8 cellular contexts compared by ENCODE assay signal in the genomic region with DNA sequence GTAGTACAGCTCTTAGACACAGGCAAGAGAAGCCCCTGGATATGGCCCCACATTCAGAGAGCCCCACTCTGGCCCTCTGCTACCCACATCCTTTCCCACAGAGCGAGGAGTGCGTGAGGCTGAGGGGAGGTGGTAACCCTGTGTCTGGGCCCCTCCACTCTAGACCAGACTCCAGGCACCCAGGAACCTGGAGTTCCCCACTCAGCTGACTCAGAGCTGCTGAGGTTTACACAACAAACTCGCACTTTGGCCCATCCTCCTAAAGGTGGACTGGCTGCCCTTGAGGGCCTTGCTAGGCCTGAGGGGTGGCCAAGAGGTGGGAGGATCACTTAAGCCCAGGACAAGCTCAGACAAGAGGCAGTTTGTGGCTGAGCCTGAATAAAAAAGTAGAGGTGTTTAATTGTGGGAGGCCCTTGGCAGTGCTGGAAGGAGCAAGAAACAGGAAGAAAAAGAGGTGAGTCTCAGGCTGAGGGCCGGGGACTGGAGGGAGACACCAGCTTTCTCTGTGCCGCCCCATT. TPM values are rescaled to one million over a fixed set of nuclear protein-coding genes. Genes with fewer than 3 reads are reported as not detected.
DNase-seq lines count a peak whose midpoint lies in the region; ATAC-seq, FAIRE-seq and TF ChIP-seq lines count a peak whose summit lies in the region.

No MANE protein-coding gene starts in this region.

- H3K27ac ChIP-seq in A549: peak overlapping the region; percentile 48 to 79
- peak overlapping the region; percentile 77 for H3K27ac ChIP-seq in neutrophil
- no peak overlapping the region for H3K27ac ChIP-seq in GM23338 (ENCODE audit: low read depth)
- H3K27ac ChIP-seq in SJCRH30: no peak overlapping the region

- no peak for FAIRE-seq in A549 (lab: Jason Lieb, UNC)

- H2AFZ ChIP-seq in GM23338: no peak overlapping the region

- H3K36me3 ChIP-seq in neutrophil (peaks cover 31% of the 10 kb centered on the region), GM23338 (ENCODE audit: insufficient read depth) (no peaks in the 10 kb centered on the region), SJCRH30 (no peaks in the 10 kb centered on the region)

- ATAC-seq in A549: peak; percentile 91 to 92
- peak; percentile 80 for ATAC-seq in GM19043 (IDR thresholded peaks at IDR 0.05; ENCODE audit: low read depth, unreplicated experiment)
- peak; percentile 75 for ATAC-seq in HG03280 (IDR thresholded peaks at IDR 0.05; ENCODE audit: unreplicated experiment)
- no peak; the same call in 2 of the 3 replicates for ATAC-seq in GM23338

- H3K9me3 ChIP-seq in A549 (no peaks in the 10 kb centered on the region), neutrophil (no peaks in the 10 kb centered on the region), SJCRH30 (replicated peaks) (no peaks in the 10 kb centered on the region)

- peak overlapping the region; percentile 96 for H3K27ac Mint-ChIP-seq in activated T-helper 1 cell treated with anti-CD3 and anti-CD28 coated beads, Interleukin-12 subunit alpha, Interleukin-12 subunit beta, Interleukin-2, Interleukin-4 antibody, amounts not matched to agents 30 ng/mL and 10 ng/mL and 1 ng/mL, durations not matched to agents 14 hours and 24 hours and 36 hours
- no peak overlapping the region for H3K27ac Mint-ChIP-seq in GM23338

- H3K9me2 ChIP-seq in GM23338 (ENCODE audit: insufficient read depth): no peaks in the 10 kb centered on the region

- no peak for TF ChIP-seq RAD21 in A549 (conservative IDR thresholded peaks at IDR 0.05 in 1 of 2, IDR thresholded peaks at IDR 0.05 in 1 of 2)

- TF ChIP-seq CTCF in A549 (IDR thresholded peaks at IDR 0.05) (no peak), neutrophil (IDR thresholded peaks at IDR 0.05) (no peak), GM23338 (conservative IDR thresholded peaks at IDR 0.05; ENCODE audit: low read depth in 2 of 2) (no peak)

- peaks cover 33% of the 10 kb centered on the region for H3K36me3 Mint-ChIP-seq in activated T-helper 1 cell treated with anti-CD3 and anti-CD28 coated beads, Interleukin-12 subunit alpha, Interleukin-12 subunit beta, Interleukin-2, Interleukin-4 antibody, amounts not matched to agents 30 ng/mL and 10 ng/mL and 1 ng/mL, durations not matched to agents 14 hours and 24 hours and 36 hours (ENCODE audit: low read depth)
- no peaks in the 10 kb centered on the region; the same call in 2 of the 3 replicates for H3K36me3 Mint-ChIP-seq in GM23338 (ENCODE audit: low read depth)

- peak; percentile 59 to 66 for DNase-seq in A549 (ENCODE audit: low read depth in 1 of 2, low spot score in 1 of 2)
- peak; percentile 63 for DNase-seq in activated T-helper 1 cell treated with anti-CD3 and anti-CD28 coated beads, Interleukin-12 subunit alpha, Interleukin-12 subunit beta, Interleukin-2, Interleukin-4 antibody, amounts not matched to agents 30 ng/mL and 10 ng/mL and 1 ng/mL, durations not matched to agents 14 hours and 24 hours and 36 hours (ENCODE audit: low spot score)
- no peak for DNase-seq in GM03348 (ENCODE audit: low spot score)
- DNase-seq in GM23338 (ENCODE audit: low spot score): no peak
- no peak for DNase-seq in SJCRH30

- no peaks in the 10 kb centered on the region for H3K27me3 Mint-ChIP-seq in activated T-helper 1 cell treated with anti-CD3 and anti-CD28 coated beads, Interleukin-12 subunit alpha, Interleukin-12 subunit beta, Interleukin-2, Interleukin-4 antibody, amounts not matched to agents 30 ng/mL and 10 ng/mL and 1 ng/mL, durations not matched to agents 14 hours and 24 hours and 36 hours (ENCODE audit: insufficient read depth)
- H3K27me3 Mint-ChIP-seq in GM23338 (ENCODE audit: insufficient read depth, low read depth, poor library complexity): peaks cover 3% of the 10 kb centered on the region

- TF ChIP-seq EP300 in A549 (IDR thresholded peaks at IDR 0.05): no peak

- H3K4me2 ChIP-seq in A549 (peak overlapping the region; percentile 34), GM23338 (no peak overlapping the region)

- POLR2A ChIA-PET in A549 (lab: Yijun Ruan, JAX): interaction anchor here (0.7 to 1.1 kb wide), 2 partner anchors 22 to 39 kb away, joined by 3 to 5 read pairs; a partner anchor contains a TSS

- H3K79me2 ChIP-seq in GM23338 (replicated peaks; ENCODE audit: insufficient read depth): no peaks in the 10 kb centered on the region

- H3K9me3 Mint-ChIP-seq in activated T-helper 1 cell treated with anti-CD3 and anti-CD28 coated beads, Interleukin-12 subunit alpha, Interleukin-12 subunit beta, Interleukin-2, Interleukin-4 antibody, amounts not matched to agents 30 ng/mL and 10 ng/mL and 1 ng/mL, durations not matched to agents 14 hours and 24 hours and 36 hours: no peaks in the 10 kb centered on the region
- H3K9me3 Mint-ChIP-seq in GM23338: peaks cover 4% of the 10 kb centered on the region

- peak overlapping the region; percentile 79 for H3K4me3 Mint-ChIP-seq in activated T-helper 1 cell treated with anti-CD3 and anti-CD28 coated beads, Interleukin-12 subunit alpha, Interleukin-12 subunit beta, Interleukin-2, Interleukin-4 antibody, amounts not matched to agents 30 ng/mL and 10 ng/mL and 1 ng/mL, durations not matched to agents 14 hours and 24 hours and 36 hours
- no peak overlapping the region for H3K4me3 Mint-ChIP-seq in GM23338

- H4K20me1 ChIP-seq in GM23338 (replicated peaks; ENCODE audit: insufficient read depth): no peaks in the 10 kb centered on the region

- 69% methylated on average over 4 of the region's 5 CpGs for WGBS in A549 (ENCODE audit: missing lambda C conversion rate)

- no peak overlapping the region for H3K4me3 ChIP-seq in A549
- no peak overlapping the region for H3K4me3 ChIP-seq in neutrophil (ENCODE audit: low read depth in 1 of 2, low read length in 1 of 2)
- no peak overlapping the region for H3K4me3 ChIP-seq in GM23338
- H3K4me3 ChIP-seq in SJCRH30: no peak overlapping the region

- no peaks in the 10 kb centered on the region for H3F3A ChIP-seq in GM23338 (replicated peaks; ENCODE audit: low read depth)

- intact Hi-C loops in activated T-helper 1 cell treated with anti-CD3 and anti-CD28 coated beads, Interleukin-12 subunit alpha, Interleukin-12 subunit beta, Interleukin-2, Interleukin-4 antibody, amounts not matched to agents 30 ng/mL and 10 ng/mL and 1 ng/mL, durations not matched to agents 14 hours and 24 hours and 36 hours (cut with micrococcal nuclease): loop anchor here (1.0 to 5.0 kb wide), 5 partner anchors 11 to 412 kb away; a partner anchor contains a TSS

- peaks cover 49% of the 10 kb centered on the region for H3K4me1 Mint-ChIP-seq in activated T-helper 1 cell treated with anti-CD3 and anti-CD28 coated beads, Interleukin-12 subunit alpha, Interleukin-12 subunit beta, Interleukin-2, Interleukin-4 antibody, amounts not matched to agents 30 ng/mL and 10 ng/mL and 1 ng/mL, durations not matched to agents 14 hours and 24 hours and 36 hours (ENCODE audit: low read depth)
- peaks cover 8% of the 10 kb centered on the region for H3K4me1 Mint-ChIP-seq in GM23338

- H3K4me1 ChIP-seq in A549 (peaks cover 28% of the 10 kb centered on the region), neutrophil (ENCODE audit: control insufficient read depth in 1 of 2, insufficient read depth in 1 of 2, low read depth in 1 of 2, low read length in 1 of 2) (peaks cover 23% of the 10 kb centered on the region in 2 experiments), GM23338 (ENCODE audit: insufficient read depth) (peaks cover 4% of the 10 kb centered on the region; the same call in 1 of the 2 replicates), SJCRH30 (no peaks in the 10 kb centered on the region)

- no peak for TF ChIP-seq POLR2A in A549 (IDR thresholded peaks at IDR 0.05; ENCODE audit: low read length)

- CTCF ChIA-PET in A549 (lab: Yijun Ruan, JAX): interaction anchor here (1.3 to 5.1 kb wide), 2 partner anchors 43 to 97 kb away, joined by 3 to 26 read pairs; no protein-coding TSS in a partner anchor

- no peaks in the 10 kb centered on the region for H3K27me3 ChIP-seq in neutrophil
- no peaks in the 10 kb centered on the region for H3K27me3 ChIP-seq in GM23338 (ENCODE audit: insufficient read depth)
- no peaks in the 10 kb centered on the region for H3K27me3 ChIP-seq in SJCRH30

RNA-seq across cellular contexts. Expression of a gene that starts 10.7 kb away (rescaled TPM):
- 17.2 and 20.8 TPM in 2 replicates for polyA plus RNA-seq in A549 (2011; rRNA removed)
- polyA plus RNA-seq in A549 (2012; cell fraction: cytosol; rRNA removed): 2.8 and 3.7 TPM in 2 replicates
- 2.5 and 2.8 TPM in 2 replicates for polyA plus RNA-seq in A549 (2012; cell fraction: nucleus; rRNA removed)
- 8.3 to 10.7 TPM (median 9.1 TPM) in 3 replicates for polyA plus RNA-seq in A549 (2017; fragmentation: RNase III; extraction: RNeasy Plus Mini Kit Qiagen cat#74134 plus additional on column Dnase treatment)
- polyA minus RNA-seq in A549 (2011; rRNA and poly(A)+ RNA removed): 17.2 and 21.9 TPM in 2 replicates
- total RNA-seq in activated T-helper 1 cell treated with anti-CD3 and anti-CD28 coated beads, Interleukin-12 subunit alpha, Interleukin-12 subunit beta, Interleukin-2, Interleukin-4 antibody, amounts not matched to agents 30 ng/mL and 10 ng/mL and 1 ng/mL, durations not matched to agents 14 hours and 24 hours and 36 hours: 16.6 and 17.6 TPM in 2 replicates
- not detected in 2 replicates for total RNA-seq in GM23338 (2014; rRNA removed; shearing (Covaris generic))
- polyA plus RNA-seq in GM23338 (2016; fragmentation: Nextera tagmentation; extraction: Ambion mirVana): 0.18 TPM in 1 of 2 replicates, not detected in the other
- 0.23 and 0.24 TPM in 2 replicates for total RNA-seq in SJCRH30 (2014; rRNA removed; shearing (Covaris generic))

RNA-seq across cellular contexts. Expression of a gene that starts 21.8 kb away (rescaled TPM):
- polyA plus RNA-seq in A549 (2011; rRNA removed): 17.7 and 19.2 TPM in 2 replicates
- 7.5 and 9.0 TPM in 2 replicates for polyA plus RNA-seq in A549 (2012; cell fraction: cytosol; rRNA removed)
- polyA plus RNA-seq in A549 (2012; cell fraction: nucleus; rRNA removed): 6.0 and 8.0 TPM in 2 replicates
- 18.2 to 21.5 TPM (median 20.6 TPM) in 3 replicates for polyA plus RNA-seq in A549 (2017; fragmentation: RNase III; extraction: RNeasy Plus Mini Kit Qiagen cat#74134 plus additional on column Dnase treatment)
- 21.6 and 23.4 TPM in 2 replicates for polyA minus RNA-seq in A549 (2011; rRNA and poly(A)+ RNA removed)
- total RNA-seq in activated T-helper 1 cell treated with anti-CD3 and anti-CD28 coated beads, Interleukin-12 subunit alpha, Interleukin-12 subunit beta, Interleukin-2, Interleukin-4 antibody, amounts not matched to agents 30 ng/mL and 10 ng/mL and 1 ng/mL, durations not matched to agents 14 hours and 24 hours and 36 hours: 32.5 and 33.1 TPM in 2 replicates
- 42.1 and 44.5 TPM in 2 replicates for total RNA-seq in GM23338 (2014; rRNA removed; shearing (Covaris generic))
- polyA plus RNA-seq in GM23338 (2016; fragmentation: Nextera tagmentation; extraction: Ambion mirVana): 16.8 and 17.0 TPM in 2 replicates
- 28.2 and 29.7 TPM in 2 replicates for total RNA-seq in SJCRH30 (2014; rRNA removed; shearing (Covaris generic))

RNA-seq across cellular contexts. Expression of a gene that starts 44.0 kb away (rescaled TPM):
- polyA plus RNA-seq in A549 (2011; rRNA removed) (21.2 and 26.8 TPM in 2 replicates), A549 (2017; fragmentation: RNase III; extraction: RNeasy Plus Mini Kit Qiagen cat#74134 plus additional on column Dnase treatment) (40.2 to 43.4 TPM (median 40.5 TPM) in 3 replicates), GM23338 (2016; fragmentation: Nextera tagmentation; extraction: Ambion mirVana) (3.8 and 4.6 TPM in 2 replicates)
- 26.3 and 34.1 TPM in 2 replicates for polyA plus RNA-seq in A549 (2012; cell fraction: cytosol; rRNA removed)
- polyA plus RNA-seq in A549 (2012; cell fraction: nucleus; rRNA removed): 60.6 and 73.2 TPM in 2 replicates
- polyA minus RNA-seq in A549 (2011; rRNA and poly(A)+ RNA removed): 20.8 and 29.5 TPM in 2 replicates
- total RNA-seq in activated T-helper 1 cell treated with anti-CD3 and anti-CD28 coated beads, Interleukin-12 subunit alpha, Interleukin-12 subunit beta, Interleukin-2, Interleukin-4 antibody, amounts not matched to agents 30 ng/mL and 10 ng/mL and 1 ng/mL, durations not matched to agents 14 hours and 24 hours and 36 hours: 59.4 and 61.5 TPM in 2 replicates
- 8.3 and 9.5 TPM in 2 replicates for total RNA-seq in GM23338 (2014; rRNA removed; shearing (Covaris generic))
- total RNA-seq in SJCRH30 (2014; rRNA removed; shearing (Covaris generic)): 30.3 and 31.9 TPM in 2 replicates

Comparison
In these comparisons a context has a peak if more than half of its experiments do, and no peak if none do; other contexts are left out.
1. DNase-seq: peak in A549 (2 of 2) and activated T-helper 1 cell treated with anti-CD3 and anti-CD28 coated beads, Interleukin-12 subunit alpha, Interleukin-12 subunit beta, Interleukin-2, Interleukin-4 antibody, amounts not matched to agents 30 ng/mL and 10 ng/mL and 1 ng/mL, durations not matched to agents 14 hours and 24 hours and 36 hours (single experiment); none in GM03348 (single experiment), GM23338 (single experiment) and SJCRH30 (0 of 2).
2. H3K27ac ChIP-seq: peak in A549 (2 of 2) and neutrophil (single experiment); none in GM23338 (single experiment) and SJCRH30 (single experiment).
3. RNA of a gene that starts 10.7 kb away (total RNA-seq): 16.6 to 17.6 TPM in activated T-helper 1 cell treated with anti-CD3 and anti-CD28 coated beads, Interleukin-12 subunit alpha, Interleukin-12 subunit beta, Interleukin-2, Interleukin-4 antibody, amounts not matched to agents 30 ng/mL and 10 ng/mL and 1 ng/mL, durations not matched to agents 14 hours and 24 hours and 36 hours; 0.23 to 0.24 TPM in SJCRH30 and not detected in GM23338; every median in the first group is over 10 times any median in the second.